In the genomic region with DNA sequence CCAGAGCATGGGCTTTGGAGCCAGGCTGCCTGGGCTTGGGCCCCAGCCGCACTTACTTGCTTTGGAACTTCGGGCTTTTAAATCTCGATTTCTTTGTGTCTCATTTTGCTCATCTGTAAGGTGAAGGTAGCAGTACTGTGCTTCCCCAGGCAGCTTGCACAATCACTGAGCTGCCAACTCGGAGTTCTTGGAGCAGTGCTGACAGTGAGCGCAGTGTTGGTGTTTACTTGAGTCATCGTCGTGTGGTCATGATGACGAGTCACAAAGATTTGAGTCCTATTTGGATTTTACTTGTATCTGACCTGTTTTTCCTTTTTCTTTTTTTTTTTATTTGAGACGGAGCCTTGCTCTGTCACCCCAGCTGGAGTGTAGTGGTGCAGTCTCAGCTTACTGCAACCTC, we compare ENCODE assay signal across 13 cellular contexts. TPM values are rescaled to one million over a fixed set of nuclear protein-coding genes. Genes with fewer than 3 reads are reported as not detected.
DNase-seq lines count a peak whose midpoint lies in the region; ATAC-seq and TF ChIP-seq lines count a peak whose summit lies in the region.
"Had no signal": no experiment of that assay in that cellular context is flagged by ENCODE, and none has a peak within 500 bp of the region (broad histone marks: within the 10 kb centered on the region; RNA-seq: fewer than 3 reads in every experiment).

No MANE protein-coding gene starts in this region.

- in situ Hi-C loops in astrocyte of the cerebellum (cut with HindIII; ENCODE audit: low sequenced_read_pairs) = no loop called here

- H3K27me3 ChIP-seq in WERI-Rb-1 (ENCODE audit: insufficient read depth, low read depth, severe bottlenecking) (no peaks in the 10 kb centered on the region), upper lobe of left lung (no peaks in the 10 kb centered on the region)
- H3K27me3 ChIP-seq: esophagus muscularis mucosa had no signal

- no peak for ATAC-seq in HG02588 (IDR thresholded peaks at IDR 0.05; ENCODE audit: unreplicated experiment)
- ATAC-seq in HG03469 (IDR thresholded peaks at IDR 0.05; ENCODE audit: unreplicated experiment) = no peak
- ATAC-seq in upper lobe of left lung (ENCODE audit: low FRiP score in 2 of 2) = no peak
- ATAC-seq: natural killer cell had no signal

- 89 to 91% methylated on average over 9 of the region's 9 CpGs for WGBS in upper lobe of left lung, 2 donors

- no peak for TF ChIP-seq EP300 in upper lobe of left lung (IDR thresholded peaks at IDR 0.05)

- DNase-seq in AG10803 (ENCODE audit: low read depth) = peak; percentile 86
- DNase-seq in HS-27A (ENCODE audit: low read depth) = peak; percentile 51
- DNase-seq in astrocyte of the cerebellum (ENCODE audit: low read depth) = peak; percentile 46
- DNase-seq in islet precursor cell = peak; percentile 72
- no peak for DNase-seq in WERI-Rb-1
- no peak for DNase-seq in upper lobe of left lung
- DNase-seq: CD4-positive, CD25-positive, alpha-beta regulatory T cell; natural killer cell; NCI-H446; SIG-M5 had no signal

- no peak overlapping the region for H3K27ac ChIP-seq in WERI-Rb-1
- no peak overlapping the region for H3K27ac ChIP-seq in upper lobe of left lung
- H3K27ac ChIP-seq: esophagus muscularis mucosa had no signal

- no peaks in the 10 kb centered on the region for H3K9me3 ChIP-seq in WERI-Rb-1 (ENCODE audit: severe bottlenecking)
- H3K9me3 ChIP-seq in upper lobe of left lung = no peaks in the 10 kb centered on the region
- H3K9me3 ChIP-seq: esophagus muscularis mucosa had no signal

- no peaks in the 10 kb centered on the region for H3K4me1 ChIP-seq in upper lobe of left lung
- H3K4me1 ChIP-seq: esophagus muscularis mucosa had no signal

- no peak for TF ChIP-seq POLR2A in upper lobe of left lung (IDR thresholded peaks at IDR 0.05)

- no peak overlapping the region for H3K4me3 ChIP-seq in AG10803 (ENCODE audit: low read length)
- H3K4me3 ChIP-seq in astrocyte of the cerebellum (ENCODE audit: low read depth, low read length) = no peak overlapping the region
- H3K4me3 ChIP-seq in WERI-Rb-1 (ENCODE audit: low read depth, low read length) = no peak overlapping the region
- H3K4me3 ChIP-seq in upper lobe of left lung = no peak overlapping the region
- H3K4me3 ChIP-seq: esophagus muscularis mucosa had no signal

- H3K36me3 ChIP-seq in WERI-Rb-1 (peaks cover 39% of the 10 kb centered on the region), upper lobe of left lung (peaks cover 24 to 98% (median 73%) of the 10 kb centered on the region in 4 donors)

- TF ChIP-seq CTCF in AG10803 (conservative IDR thresholded peaks at IDR 0.05; ENCODE audit: low read length) (no peak), astrocyte of the cerebellum (IDR thresholded peaks at IDR 0.05; ENCODE audit: low read depth, low read length, missing control alignments) (no peak), WERI-Rb-1 (IDR thresholded peaks at IDR 0.05; ENCODE audit: low read depth, low read length) (no peak), upper lobe of left lung (IDR thresholded peaks at IDR 0.05) (no peak)

RNA-seq across cellular contexts. Expression of a gene that starts 31.3 kb away (rescaled TPM):
- total RNA-seq in upper lobe of left lung = 10 to 100 TPM; 23.0 to 48.1 (median 33.9) TPM

Comparison
In these comparisons a context has a peak if more than half of its experiments do, and no peak if none do; other contexts are left out.
1. DNase-seq: peak in AG10803 (single experiment), HS-27A (single experiment), astrocyte of the cerebellum (single experiment) and islet precursor cell (single experiment); none in WERI-Rb-1 (single experiment) and upper lobe of left lung (0 of 2).